In the genomic region with DNA sequence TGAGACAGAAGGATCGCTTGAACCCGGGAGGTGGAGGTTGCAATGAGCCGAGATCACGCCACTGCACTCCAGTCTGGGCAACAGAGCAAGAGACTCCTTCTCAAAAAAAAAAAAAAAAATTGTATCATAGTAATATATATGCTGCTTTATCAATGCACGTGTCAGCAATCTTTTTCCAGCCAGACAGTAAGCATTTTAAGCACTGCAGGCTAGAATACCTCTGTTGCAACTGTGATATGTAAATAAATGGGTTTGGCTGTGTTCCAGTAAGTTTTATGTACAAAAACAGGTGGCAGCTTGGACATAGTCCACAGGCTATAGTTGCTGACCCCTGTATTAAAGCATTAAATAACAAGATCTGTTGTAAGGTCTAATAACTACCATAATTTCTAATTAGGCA, we compare ENCODE assay signal across 12 cellular contexts.
A peak's percentile ranks its signal among the peaks of the same experiment; 100 is the strongest.
DNase-seq lines count a peak whose midpoint lies in the region; ATAC-seq and TF ChIP-seq lines count a peak whose summit lies in the region.
"Had no signal": no experiment of that assay in that cellular context is flagged by ENCODE, and none has a peak within 500 bp of the region (broad histone marks: within the 10 kb centered on the region; RNA-seq: fewer than 3 reads in every experiment).

No MANE protein-coding gene starts in this region.

- CTCF ChIA-PET in SK-N-SH (lab: Yijun Ruan, JAX), result interaction anchor here (0.6 to 5.5 kb wide), 14 partner anchors 9 to 566 kb away, joined by 3 to 42 read pairs (median 4); a partner anchor contains a TSS

- no peak overlapping the region for H3K9ac ChIP-seq in SK-N-SH
- H3K9ac ChIP-seq: GM23248 had no signal

- WGBS in SK-N-SH (ENCODE audit: low lambda C conversion rate), result 36% methylated on average over 5 of the region's 5 CpGs

- H3K27me3 Mint-ChIP-seq in CD4-positive, CD25-positive, alpha-beta regulatory T cell, result no peaks in the 10 kb centered on the region

- H3K4me3 ChIP-seq in CD4-positive, CD25-positive, alpha-beta regulatory T cell (ENCODE audit: low read depth, low read length), result no peak overlapping the region
- no peak overlapping the region for H3K4me3 ChIP-seq in SK-N-SH (ENCODE audit: low read depth in 2 of 2, low read length in 1 of 2)
- H3K4me3 ChIP-seq: GM23248, spleen, upper lobe of right lung had no signal

- H3K4me1 Mint-ChIP-seq in CD4-positive, CD25-positive, alpha-beta regulatory T cell, result peaks cover 30 to 67% (median 46%) of the 10 kb centered on the region in 4 donors

- no peaks in the 10 kb centered on the region for H3F3A ChIP-seq in SK-N-SH (replicated peaks; ENCODE audit: insufficient read depth)

- H3K36me3 ChIP-seq in CD4-positive, CD25-positive, alpha-beta regulatory T cell (ENCODE audit: control insufficient read depth, insufficient read depth, low read length), result no peaks in the 10 kb centered on the region
- H3K36me3 ChIP-seq in SK-N-SH (replicated peaks in 1 of 2; ENCODE audit: control insufficient read depth in 1 of 2, insufficient read depth in 2 of 2, low read length in 1 of 2), result no peaks in the 10 kb centered on the region
- H3K36me3 ChIP-seq: upper lobe of right lung had no signal

- H3K27ac Mint-ChIP-seq in CD4-positive, CD25-positive, alpha-beta regulatory T cell, result peak overlapping the region in 2 of 3 donors; percentile 11 to 46

- H3K36me3 Mint-ChIP-seq in CD4-positive, CD25-positive, alpha-beta regulatory T cell, result peaks cover 11% of the 10 kb centered on the region
- H3K36me3 Mint-ChIP-seq: immature natural killer cell had no signal

- H3K27ac ChIP-seq in CD4-positive, CD25-positive, alpha-beta regulatory T cell (ENCODE audit: insufficient read depth, low read length, poor library complexity, severe bottlenecking), result no peak overlapping the region
- H3K27ac ChIP-seq in SK-N-SH (ENCODE audit: low read depth in 2 of 2, low read length in 1 of 2), result no peak overlapping the region
- H3K27ac ChIP-seq: GM23248, upper lobe of right lung had no signal

- no peaks in the 10 kb centered on the region for H3K9me3 ChIP-seq in CD4-positive, CD25-positive, alpha-beta regulatory T cell (ENCODE audit: control insufficient read depth in 2 of 2, low read length in 2 of 2)
- peaks cover 3% of the 10 kb centered on the region; the same call in 1 of the 2 replicates for H3K9me3 ChIP-seq in SK-N-SH
- H3K9me3 ChIP-seq: spleen, upper lobe of right lung had no signal

- no peak for TF ChIP-seq CTCF in SK-N-SH (IDR thresholded peaks at IDR 0.05)

- H2AFZ ChIP-seq in SK-N-SH (ENCODE audit: low read depth), result no peak overlapping the region
- H2AFZ ChIP-seq: GM23248 had no signal

- no peaks in the 10 kb centered on the region for H3K9me2 ChIP-seq in SK-N-SH

- H3K9me3 Mint-ChIP-seq in CD4-positive, CD25-positive, alpha-beta regulatory T cell, result no peaks in the 10 kb centered on the region
- H3K9me3 Mint-ChIP-seq: immature natural killer cell had no signal

- no peaks in the 10 kb centered on the region for H4K20me1 ChIP-seq in SK-N-SH (ENCODE audit: insufficient read depth)

- ATAC-seq in CD4-positive, CD25-positive, alpha-beta regulatory T cell (ENCODE audit: low read depth in 2 of 2), result no peak
- peak; percentile 69 for ATAC-seq in GM19351 (IDR thresholded peaks at IDR 0.05; ENCODE audit: unreplicated experiment)
- ATAC-seq in HG03460 (IDR thresholded peaks at IDR 0.05; ENCODE audit: unreplicated experiment), result peak; percentile 54
- no peak for ATAC-seq in esophagus mucosa
- ATAC-seq: upper lobe of right lung had no signal

- no peak overlapping the region for H3K4me2 ChIP-seq in SK-N-SH

- POLR2A ChIA-PET in SK-N-SH (lab: Yijun Ruan, JAX), result no interaction called here

- no peak overlapping the region for H3K4me3 Mint-ChIP-seq in CD4-positive, CD25-positive, alpha-beta regulatory T cell
- H3K4me3 Mint-ChIP-seq: immature natural killer cell had no signal

- H3K79me2 ChIP-seq in SK-N-SH (ENCODE audit: insufficient read depth), result no peaks in the 10 kb centered on the region

- DNase-seq in CD4-positive, CD25-positive, alpha-beta regulatory T cell, result no peak
- DNase-seq in SK-N-SH, result peak; percentile 36
- DNase-seq in activated CD8-positive, alpha-beta memory T cell treated with anti-CD3 and anti-CD28 coated beads for 24 hours, result no peak
- no peak for DNase-seq in activated CD4-positive, alpha-beta T cell treated with anti-CD3 and anti-CD28 coated beads, Interleukin-2, amount 50 U/mL, for 1 hour
- DNase-seq in kidney glomerular epithelial cell (lab: John Stamatoyannopoulos, UW), result no peak
- DNase-seq: GM23248, immature natural killer cell, spleen, upper lobe of right lung had no signal

- TF ChIP-seq EP300 in SK-N-SH (IDR thresholded peaks at IDR 0.05; ENCODE audit: borderline replicate concordance in 1 of 2, low read depth in 1 of 2, low read length in 1 of 2), result peak in 1 of 2 experiments; percentile 35; a peak in 2 of 4 replicates

- TF ChIP-seq RAD21 in SK-N-SH (IDR thresholded peaks at IDR 0.05; ENCODE audit: low read length), result no peak

- peaks cover 25% of the 10 kb centered on the region for H3K4me1 ChIP-seq in CD4-positive, CD25-positive, alpha-beta regulatory T cell (ENCODE audit: control insufficient read depth, insufficient read depth, low read length, poor library complexity, severe bottlenecking)
- H3K4me1 ChIP-seq in SK-N-SH (ENCODE audit: control insufficient read depth in 1 of 2, insufficient read depth in 2 of 2, low read depth in 1 of 2, low read length in 1 of 2), result peaks cover 0 to 51% of the 10 kb centered on the region in 2 experiments; a peak in 2 of 4 replicates

- H3K27me3 ChIP-seq in CD4-positive, CD25-positive, alpha-beta regulatory T cell (ENCODE audit: control insufficient read depth, insufficient read depth, low read length), result no peaks in the 10 kb centered on the region
- no peaks in the 10 kb centered on the region for H3K27me3 ChIP-seq in SK-N-SH (ENCODE audit: insufficient read depth)
- H3K27me3 ChIP-seq: spleen, upper lobe of right lung had no signal

TF ChIP-seq in SK-N-SH, 30 proteins besides CTCF, POLR2A, EP300 and RAD21:
- TF ChIP-seq SMC3 (IDR thresholded peaks at IDR 0.05; ENCODE audit: low read depth, low read length) (no peak), JUND (IDR thresholded peaks at IDR 0.05) (no peak), CHD2 (IDR thresholded peaks at IDR 0.05; ENCODE audit: low read length, partially characterized antibody) (no peak), GATA2 (CRISPR knock-in tag; IDR thresholded peaks at IDR 0.05) (peak; percentile 40), TEAD4 (IDR thresholded peaks at IDR 0.05; ENCODE audit: borderline replicate concordance, insufficient read depth) (no peak), NRF1 (IDR thresholded peaks at IDR 0.05; ENCODE audit: low read depth, low read length) (no peak), EZH2phosphoT487 (IDR thresholded peaks at IDR 0.05; ENCODE audit: borderline replicate concordance, low read depth) (no peak), MXI1 (IDR thresholded peaks at IDR 0.05; ENCODE audit: low read depth, low read length) (peak; percentile 18; the same call in 1 of the 2 replicates), RCOR1 (IDR thresholded peaks at IDR 0.05; ENCODE audit: low read length) (peak; percentile 74)

Comparison
In these comparisons a context has a peak if more than half of its experiments do, and no peak if none do; other contexts are left out.
1. ATAC-seq: peak in GM19351 (single experiment) and HG03460 (single experiment); none in CD4-positive, CD25-positive, alpha-beta regulatory T cell (0 of 2) and esophagus mucosa (single experiment).